In genomic region chrX:46381630-46382029, GRCh38 we compare ENCODE assay signal across 8 cellular contexts.
A peak's percentile ranks its signal among the peaks of the same experiment; 100 is the strongest.
DNase-seq lines count a peak whose midpoint lies in the region; ATAC-seq and TF ChIP-seq lines count a peak whose summit lies in the region.

No MANE protein-coding gene starts in this region.

- ATAC-seq in aorta (ENCODE audit: low FRiP score) = no peak

- POLR2A ChIA-PET in RWPE1 (lab: Yijun Ruan, JAX; ENCODE audit: low non-redundant PET) = no interaction called here

- no peaks in the 10 kb centered on the region for H3K9me3 ChIP-seq in aorta (ENCODE audit: control insufficient read depth, low read length)

- no peaks in the 10 kb centered on the region for H3K4me1 ChIP-seq in aorta (ENCODE audit: control insufficient read depth in 1 of 2, insufficient read depth in 2 of 2, low read length in 2 of 2)

- H3K36me3 ChIP-seq in aorta (ENCODE audit: control insufficient read depth in 1 of 2, insufficient read depth in 2 of 2, low read length in 1 of 2) = no peaks in the 10 kb centered on the region

- no peaks in the 10 kb centered on the region for H3K27me3 ChIP-seq in aorta (ENCODE audit: control insufficient read depth in 1 of 2, insufficient read depth in 2 of 2, low read length in 1 of 2)

- TF ChIP-seq CTCF in RWPE1 (conservative IDR thresholded peaks at IDR 0.05; ENCODE audit: low read depth) = no peak

- no peak overlapping the region for H3K4me3 ChIP-seq in aorta (ENCODE audit: low read length in 2 of 2)

- 68 to 90% methylated on average over 2 of the region's 2 CpGs for WGBS in aorta, 2 donors

- CTCF ChIA-PET in RWPE1 (lab: Yijun Ruan, JAX) = interaction anchor here (0.5 kb wide), 1 partner anchor 10 kb away, joined by 3 read pairs; no protein-coding TSS in a partner anchor

- DNase-seq in activated CD8-positive, alpha-beta memory T cell treated with anti-CD3 and anti-CD28 coated beads, Interleukin-2, amount 50 U/mL, for 4 hours = peak; percentile 19
- no peak for DNase-seq in activated CD8-positive, alpha-beta memory T cell treated with anti-CD3 and anti-CD28 coated beads, Interleukin-2, amount 50 U/mL, for 48 hours
- DNase-seq in LoVo (ENCODE audit: low spot score) = peak; percentile 14
- DNase-seq in activated T-cell treated with anti-CD3 and anti-CD28 coated beads for 4 hours = peak; percentile 7
- DNase-seq in left kidney (ENCODE audit: low read depth, low spot score) = peak; percentile 39
- no peak for DNase-seq in NCI-H510A (lab: John Stamatoyannopoulos, UW)
- no peak for DNase-seq in aorta
- DNase-seq in RWPE1 (ENCODE audit: low spot score) = no peak

- no peak overlapping the region for H3K27ac ChIP-seq in aorta (ENCODE audit: low read depth in 1 of 2, low read length in 2 of 2)
- H3K27ac ChIP-seq in RWPE1 = no peak overlapping the region

- intact Hi-C loops in aorta (cut with DNase I) = no loop called here

Comparison
In these comparisons a context has a peak if more than half of its experiments do, and no peak if none do; other contexts are left out.
1. DNase-seq: peak in activated CD8-positive, alpha-beta memory T cell treated with anti-CD3 and anti-CD28 coated beads, Interleukin-2, amount 50 U/mL, for 4 hours (single experiment), LoVo (single experiment), activated T-cell treated with anti-CD3 and anti-CD28 coated beads for 4 hours (single experiment) and left kidney (single experiment); none in activated CD8-positive, alpha-beta memory T cell treated with anti-CD3 and anti-CD28 coated beads, Interleukin-2, amount 50 U/mL, for 48 hours (single experiment), NCI-H510A (single experiment), aorta (0 of 2) and RWPE1 (single experiment).